ENCODE assay signal across 1 cellular context in the genomic region with DNA sequence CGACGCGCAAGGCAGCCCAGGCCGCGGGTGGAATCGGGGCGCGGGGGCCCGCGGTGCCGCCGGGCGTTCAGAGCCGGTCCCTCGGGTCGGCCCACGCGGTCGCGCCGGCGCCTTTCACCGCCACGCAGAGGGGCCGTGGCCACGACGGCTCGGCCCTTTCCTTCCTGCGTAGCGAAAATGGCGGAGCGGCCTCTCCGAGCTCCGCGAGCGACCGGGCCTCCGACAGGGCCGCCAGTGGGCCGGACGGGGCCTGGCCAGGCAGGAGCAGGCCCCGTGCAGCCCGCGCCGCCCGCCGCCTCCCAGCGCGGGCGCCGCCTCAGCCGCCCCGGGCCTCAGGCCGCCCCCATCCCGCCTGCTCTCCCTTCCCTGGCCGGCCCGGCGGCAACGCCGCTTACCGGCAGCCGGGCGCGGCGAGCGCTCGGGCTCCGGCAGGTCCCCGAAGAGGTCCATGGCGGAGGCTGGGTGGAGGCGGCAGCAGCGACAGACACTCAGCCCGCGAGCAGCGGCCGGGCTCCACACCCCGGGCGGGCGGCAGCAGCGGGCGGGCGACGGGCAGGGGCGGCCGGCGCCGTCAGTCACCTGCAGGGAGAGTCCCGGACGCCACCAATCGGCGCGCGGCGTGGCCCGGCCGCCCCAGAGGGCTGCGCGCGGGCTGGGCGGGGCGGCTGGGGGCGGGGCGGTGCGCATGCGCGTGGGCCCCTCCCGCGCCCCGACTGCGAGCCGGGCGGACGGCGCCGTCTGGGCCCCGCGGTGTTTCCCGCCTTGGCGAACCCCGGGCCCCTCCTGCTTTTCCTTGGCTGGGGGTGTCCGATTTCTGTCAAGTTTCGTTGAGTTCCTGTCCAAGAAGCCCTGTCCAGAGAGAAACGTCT.
A peak's percentile ranks its signal among the peaks of the same experiment; 100 is the strongest.
TF ChIP-seq lines count a peak whose summit lies in the region.

A gene with protein sequence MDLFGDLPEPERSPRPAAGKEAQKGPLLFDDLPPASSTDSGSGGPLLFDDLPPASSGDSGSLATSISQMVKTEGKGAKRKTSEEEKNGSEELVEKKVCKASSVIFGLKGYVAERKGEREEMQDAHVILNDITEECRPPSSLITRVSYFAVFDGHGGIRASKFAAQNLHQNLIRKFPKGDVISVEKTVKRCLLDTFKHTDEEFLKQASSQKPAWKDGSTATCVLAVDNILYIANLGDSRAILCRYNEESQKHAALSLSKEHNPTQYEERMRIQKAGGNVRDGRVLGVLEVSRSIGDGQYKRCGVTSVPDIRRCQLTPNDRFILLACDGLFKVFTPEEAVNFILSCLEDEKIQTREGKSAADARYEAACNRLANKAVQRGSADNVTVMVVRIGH (minus strand): TSS at position 592 of the 869 bp plus-strand sequence. CDS start 142 bp downstream, at position 450.

TF ChIP-seq in HEK293, 187 proteins besides CTCF, POLR2A, EP300 and RAD21 (continued from another document):
- TF ChIP-seq, protein P1, sequence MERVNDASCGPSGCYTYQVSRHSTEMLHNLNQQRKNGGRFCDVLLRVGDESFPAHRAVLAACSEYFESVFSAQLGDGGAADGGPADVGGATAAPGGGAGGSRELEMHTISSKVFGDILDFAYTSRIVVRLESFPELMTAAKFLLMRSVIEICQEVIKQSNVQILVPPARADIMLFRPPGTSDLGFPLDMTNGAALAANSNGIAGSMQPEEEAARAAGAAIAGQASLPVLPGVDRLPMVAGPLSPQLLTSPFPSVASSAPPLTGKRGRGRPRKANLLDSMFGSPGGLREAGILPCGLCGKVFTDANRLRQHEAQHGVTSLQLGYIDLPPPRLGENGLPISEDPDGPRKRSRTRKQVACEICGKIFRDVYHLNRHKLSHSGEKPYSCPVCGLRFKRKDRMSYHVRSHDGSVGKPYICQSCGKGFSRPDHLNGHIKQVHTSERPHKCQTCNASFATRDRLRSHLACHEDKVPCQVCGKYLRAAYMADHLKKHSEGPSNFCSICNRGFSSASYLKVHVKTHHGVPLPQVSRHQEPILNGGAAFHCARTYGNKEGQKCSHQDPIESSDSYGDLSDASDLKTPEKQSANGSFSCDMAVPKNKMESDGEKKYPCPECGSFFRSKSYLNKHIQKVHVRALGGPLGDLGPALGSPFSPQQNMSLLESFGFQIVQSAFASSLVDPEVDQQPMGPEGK (tag by site-specific recombination; IDR thresholded peaks at IDR 0.05), result peak; percentile 53; the same call in 1 of the 2 replicates
- 0 out of 2 replicates have a peak, but pooled peaks have one; percentile 55 for TF ChIP-seq HOXC10 (CRISPR knock-in tag; IDR thresholded peaks at IDR 0.05)
- TF ChIP-seq, protein P2, sequence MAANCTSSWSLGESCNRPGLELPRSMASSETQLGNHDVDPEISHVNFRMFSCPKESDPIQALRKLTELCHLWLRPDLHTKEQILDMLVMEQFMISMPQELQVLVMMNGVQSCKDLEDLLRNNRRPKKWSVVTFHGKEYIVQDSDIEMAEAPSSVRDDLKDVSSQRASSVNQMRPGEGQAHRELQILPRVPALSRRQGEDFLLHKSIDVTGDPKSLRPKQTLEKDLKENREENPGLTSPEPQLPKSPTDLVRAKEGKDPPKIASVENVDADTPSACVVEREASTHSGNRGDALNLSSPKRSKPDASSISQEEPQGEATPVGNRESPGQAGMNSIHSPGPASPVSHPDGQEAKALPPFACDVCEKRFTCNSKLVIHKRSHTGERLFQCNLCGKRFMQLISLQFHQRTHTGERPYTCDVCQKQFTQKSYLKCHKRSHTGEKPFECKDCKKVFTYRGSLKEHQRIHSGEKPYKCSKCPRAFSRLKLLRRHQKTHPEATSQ (tag by site-specific recombination; IDR thresholded peaks at IDR 0.05), result no peak
- no peak for TF ChIP-seq ZNF48 (tag by site-specific recombination; IDR thresholded peaks at IDR 0.05)
